Comparison of ENCODE assay signal across 20 cellular contexts in genomic region chr14:71576472-71576871, GRCh38.
"Had no signal": no experiment of that assay in that cellular context is flagged by ENCODE, and none has a peak within 500 bp of the region (broad histone marks: within the 10 kb centered on the region; RNA-seq: fewer than 3 reads in every experiment).

No MANE protein-coding gene starts in this region.

- H3K4me2 ChIP-seq: hepatocyte had no signal

- H2AFZ ChIP-seq: hepatocyte had no signal

- H3K36me3 ChIP-seq: esophagus squamous epithelium, ovary, right atrium auricular region, sigmoid colon, stomach, thoracic aorta, transverse colon had no signal

- H3K4me3 ChIP-seq: esophagus squamous epithelium, hepatocyte, ovary, right atrium auricular region, sigmoid colon, skin epidermis, stomach, thoracic aorta, transverse colon had no signal

- H3K27ac Mint-ChIP-seq: stimulated activated memory B cell treated with anti-CD40 and anti-IgM and Interleukin-4, amounts not matched to agents 10 μg/mL and 1 μg/mL and 100 μg/mL, for 72 hours had no signal

- H3K9me3 Mint-ChIP-seq: central memory CD8-positive, alpha-beta T cell; effector memory CD8-positive, alpha-beta T cell; naive thymus-derived CD8-positive, alpha-beta T cell; stimulated activated memory B cell treated with anti-CD40 and anti-IgM and Interleukin-4, amounts not matched to agents 10 μg/mL and 1 μg/mL and 100 μg/mL, for 72 hours had no signal

- H3K9me3 ChIP-seq: esophagus squamous epithelium, ovary, right atrium auricular region, sigmoid colon, stomach, thoracic aorta, transverse colon had no signal

- H3K27me3 ChIP-seq: esophagus squamous epithelium, hepatocyte, ovary, right atrium auricular region, sigmoid colon, stomach, transverse colon had no signal

- ATAC-seq: effector memory CD8-positive, alpha-beta T cell; naive thymus-derived CD8-positive, alpha-beta T cell; stimulated activated memory B cell treated with anti-CD40 and anti-IgM and Interleukin-4, amounts not matched to agents 10 μg/mL and 1 μg/mL and 100 μg/mL, for 72 hours had no signal

- H3K27me3 Mint-ChIP-seq: central memory CD8-positive, alpha-beta T cell; effector memory CD8-positive, alpha-beta T cell; naive thymus-derived CD8-positive, alpha-beta T cell; stimulated activated memory B cell treated with anti-CD40 and anti-IgM and Interleukin-4, amounts not matched to agents 10 μg/mL and 1 μg/mL and 100 μg/mL, for 72 hours had no signal

- H3K27ac ChIP-seq: esophagus squamous epithelium, hepatocyte, ovary, right atrium auricular region, sigmoid colon, skin epidermis, stomach, thoracic aorta, transverse colon had no signal

- DNase-seq: effector memory CD8-positive, alpha-beta T cell; esophagus squamous epithelium; foreskin fibroblast; kidney glomerular epithelial cell; mammary epithelial cell; naive thymus-derived CD8-positive, alpha-beta T cell; nucleus accumbens; ovary; sigmoid colon; stimulated activated CD4-positive, alpha-beta T cell treated with anti-CD3 and anti-CD28 coated beads, Interleukin-2, amount 100 ng/mL, for 48 hours; stimulated activated CD8-positive, alpha-beta memory T cell treated with anti-CD3 and anti-CD28 coated beads, Interleukin-4, amount 100 ng/mL, for 48 hours; stomach; substantia nigra; transverse colon had no signal

- H3K4me3 Mint-ChIP-seq: central memory CD8-positive, alpha-beta T cell; effector memory CD8-positive, alpha-beta T cell; naive thymus-derived CD8-positive, alpha-beta T cell; stimulated activated memory B cell treated with anti-CD40 and anti-IgM and Interleukin-4, amounts not matched to agents 10 μg/mL and 1 μg/mL and 100 μg/mL, for 72 hours had no signal

- H3K4me1 ChIP-seq: right atrium auricular region had no signal
